In genomic region chr18:62538881-62539280, GRCh38 we compare ENCODE assay signal across 21 cellular contexts. TPM values are rescaled to one million over a fixed set of nuclear protein-coding genes. Genes with fewer than 3 reads are reported as not detected.
DNase-seq lines count a peak whose midpoint lies in the region; ATAC-seq, FAIRE-seq and TF ChIP-seq lines count a peak whose summit lies in the region.
"Had no signal": no experiment of that assay in that cellular context is flagged by ENCODE, and none has a peak within 500 bp of the region (broad histone marks: within the 10 kb centered on the region; RNA-seq: fewer than 3 reads in every experiment).

No MANE protein-coding gene starts in this region.

- no peak overlapping the region for H2AFZ ChIP-seq in HepG2 (ENCODE audit: low read length)
- H2AFZ ChIP-seq: GM23248 had no signal

- no peak for TF ChIP-seq RAD21 in A549 (conservative IDR thresholded peaks at IDR 0.05 in 1 of 2, IDR thresholded peaks at IDR 0.05 in 1 of 2)
- no peak for TF ChIP-seq RAD21 in HepG2 (CRISPR knock-in tag; IDR thresholded peaks at IDR 0.05)

- ATAC-seq in A549 (no peak), HepG2 (peak; percentile 22)
- ATAC-seq: GM12878 had no signal

- CTCF ChIA-PET in A549 (lab: Yijun Ruan, JAX) (no interaction called here), HepG2 (lab: Yijun Ruan, JAX; ENCODE audit: low intra/inter-chr PET ratio, low total read pairs) (no interaction called here)

- no TSS peak for BruUV-seq in HepG2 (replicated peaks; lab: Mats Ljungman, UMichigan)

- H3K9ac ChIP-seq in HepG2 (ENCODE audit: insufficient read depth, low read depth, low read length) = no peak overlapping the region
- H3K9ac ChIP-seq: BLaER1 treated with 17β-estradiol and CSF1 and Interleukin-3, amounts not matched to agents 10 nM and 100 nM; GM23248 had no signal

- H3K4me3 ChIP-seq in A549 (no peak overlapping the region), HepG2 (replicated peaks in 1 of 3; ENCODE audit: insufficient read depth in 1 of 3, low read depth in 2 of 3, low read length in 3 of 3) (peak overlapping the region in 1 of 3 experiments; percentile 2; a peak in 1 of 6 replicates)
- H3K4me3 ChIP-seq: BLaER1 treated with 17β-estradiol and CSF1 and Interleukin-3, amounts not matched to agents 10 nM and 100 nM; GM12878; GM23248 had no signal

- H3K79me2 ChIP-seq in HepG2 (ENCODE audit: insufficient read depth, low read length) = peaks cover 92% of the 10 kb centered on the region

- in situ Hi-C loops in HepG2 (cut with HindIII; ENCODE audit: extremely low pct_ligation_motif_present, low pct_unique_long_range_greater_than_20kb) = no loop called here

- TF ChIP-seq EP300 in A549 (IDR thresholded peaks at IDR 0.05) = no peak
- no peak for TF ChIP-seq EP300 in HepG2 (IDR thresholded peaks at IDR 0.05; ENCODE audit: low read depth in 2 of 2, low read length in 2 of 2)
- no peak for TF ChIP-seq EP300 in HepG2 (CRISPR knock-in tag; IDR thresholded peaks at IDR 0.05; ENCODE audit: borderline replicate concordance)

- POLR2A ChIA-PET in A549 (lab: Yijun Ruan, JAX) = no interaction called here
- POLR2A ChIA-PET in HepG2 (lab: Yijun Ruan, JAX) = interaction anchor here (0.9 to 2.5 kb wide), 3 partner anchors 10 to 118 kb away, joined by 4 to 13 read pairs (median 4); no protein-coding TSS in a partner anchor

- FAIRE-seq in A549 (lab: Jason Lieb, UNC) (no peak), D721Med (lab: Jason Lieb, UNC) (peak; percentile 97), HepG2 (lab: Jason Lieb, UNC) (no peak)
- FAIRE-seq: G401.6, GM12878, H1 had no signal

- WGBS in A549 (ENCODE audit: missing lambda C conversion rate) = 77% methylated on average over 3 of the region's 3 CpGs
- 72% methylated on average over 3 of the region's 3 CpGs for WGBS in HepG2 (ENCODE audit: low lambda C conversion rate)

- peaks cover 18 to 58% of the 10 kb centered on the region in 2 experiments for H3K36me3 ChIP-seq in HepG2 (replicated peaks in 1 of 2; ENCODE audit: control insufficient read depth in 1 of 2, insufficient read depth in 2 of 2, low read length in 2 of 2)
- H3K36me3 ChIP-seq: BE2C had no signal

- H3K4me1 ChIP-seq in A549 (peaks cover 25% of the 10 kb centered on the region; the same call in 2 of the 3 replicates), HepG2 (ENCODE audit: insufficient read depth, low read length) (peaks cover 63% of the 10 kb centered on the region)
- H3K4me1 ChIP-seq: BE2C had no signal

- intact Hi-C loops in HepG2 (cut with micrococcal nuclease; ENCODE audit: unreplicated experiment) = no loop called here

- H4K20me1 ChIP-seq in HepG2 (ENCODE audit: insufficient read depth, low read length) = peaks cover 19% of the 10 kb centered on the region; the same call in 1 of the 2 replicates

- TF ChIP-seq CTCF in A549 (IDR thresholded peaks at IDR 0.05) (no peak), D721Med (IDR thresholded peaks at IDR 0.05; ENCODE audit: insufficient read depth, missing control alignments) (no peak), HepG2 (CRISPR knock-in tag; IDR thresholded peaks at IDR 0.05) (no peak)

- H3K4me2 ChIP-seq in A549 (peak overlapping the region; percentile 14; the same call in 1 of the 3 replicates), HepG2 (ENCODE audit: low read depth, low read length) (peak overlapping the region; percentile 33; the same call in 1 of the 2 replicates)
- H3K4me2 ChIP-seq: BLaER1 treated with 17β-estradiol and CSF1 and Interleukin-3, amounts not matched to agents 10 nM and 100 nM had no signal

- no peaks in the 10 kb centered on the region for H3K9me3 ChIP-seq in A549
- H3K9me3 ChIP-seq in HepG2 (ENCODE audit: low read length) = no peaks in the 10 kb centered on the region
- H3K9me3 ChIP-seq: BE2C; BLaER1 treated with 17β-estradiol and CSF1 and Interleukin-3, amounts not matched to agents 10 nM and 100 nM had no signal

- H3K27me3 ChIP-seq in HepG2 (ENCODE audit: control insufficient read depth in 1 of 2, insufficient read depth in 2 of 2, low read length in 2 of 2) = no peaks in the 10 kb centered on the region
- H3K27me3 ChIP-seq: BE2C; BLaER1 treated with 17β-estradiol and CSF1 and Interleukin-3, amounts not matched to agents 10 nM and 100 nM had no signal

- TF ChIP-seq POLR2A in A549 (IDR thresholded peaks at IDR 0.05; ENCODE audit: low read length) (no peak), HepG2 (IDR thresholded peaks at IDR 0.05; ENCODE audit: insufficient read depth in 1 of 2, low read depth in 2 of 2, low read length in 2 of 2) (no peak)

- peak overlapping the region in 1 of 2 experiments; percentile 19; a peak in 1 of 6 replicates for H3K27ac ChIP-seq in A549
- H3K27ac ChIP-seq in HepG2 (ENCODE audit: extremely low read length, insufficient read depth, low read length) = peak overlapping the region; percentile 46
- H3K27ac ChIP-seq: BLaER1 treated with 17β-estradiol and CSF1 and Interleukin-3, amounts not matched to agents 10 nM and 100 nM; GM23248 had no signal

- no peak for DNase-seq in A549 (ENCODE audit: low read depth in 1 of 2, low spot score in 1 of 2)
- DNase-seq in D721Med (ENCODE audit: insufficient read length, low spot score) = no peak
- DNase-seq in HepG2 (ENCODE audit: low spot score) = no peak
- no peak for DNase-seq in NOMO-1 (lab: John Stamatoyannopoulos, UW; ENCODE audit: unreplicated experiment in 2 of 2)
- no peak for DNase-seq in COLO668 (lab: John Stamatoyannopoulos, UW; ENCODE audit: unreplicated experiment)
- DNase-seq in GM03348 (ENCODE audit: low spot score) = no peak
- DNase-seq: AML-193; BE2C; Calu3; CD4-positive, alpha-beta T cell; CD8-positive, alpha-beta memory T cell; COR-L47; DMS153; DND-41; GM23248; H7; HCEC 1CT had no signal

TF ChIP-seq in A549, 52 proteins besides CTCF, POLR2A, EP300 and RAD21 (continues in another document):
- no peak for TF ChIP-seq MAZ (IDR thresholded peaks at IDR 0.05; ENCODE audit: borderline replicate concordance, low read depth, low read length)
- TF ChIP-seq HDAC2 (IDR thresholded peaks at IDR 0.05) = no peak
- TF ChIP-seq, protein P1, sequence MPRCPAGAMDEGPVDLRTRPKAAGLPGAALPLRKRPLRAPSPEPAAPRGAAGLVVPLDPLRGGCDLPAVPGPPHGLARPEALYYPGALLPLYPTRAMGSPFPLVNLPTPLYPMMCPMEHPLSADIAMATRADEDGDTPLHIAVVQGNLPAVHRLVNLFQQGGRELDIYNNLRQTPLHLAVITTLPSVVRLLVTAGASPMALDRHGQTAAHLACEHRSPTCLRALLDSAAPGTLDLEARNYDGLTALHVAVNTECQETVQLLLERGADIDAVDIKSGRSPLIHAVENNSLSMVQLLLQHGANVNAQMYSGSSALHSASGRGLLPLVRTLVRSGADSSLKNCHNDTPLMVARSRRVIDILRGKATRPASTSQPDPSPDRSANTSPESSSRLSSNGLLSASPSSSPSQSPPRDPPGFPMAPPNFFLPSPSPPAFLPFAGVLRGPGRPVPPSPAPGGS (IDR thresholded peaks at IDR 0.05) = no peak
- no peak for TF ChIP-seq CBX8 (IDR thresholded peaks at IDR 0.05)
- no peak for TF ChIP-seq POLR2AphosphoS2 (conservative IDR thresholded peaks at IDR 0.05; ENCODE audit: low read length)
- TF ChIP-seq PHF8 (IDR thresholded peaks at IDR 0.05; ENCODE audit: borderline replicate concordance, low read depth) = no peak

RNA-seq across cellular contexts. Expression of gene ZCCHC2, which starts 16.1 kb away (rescaled TPM):
- polyA plus RNA-seq in A549 (2011; rRNA removed) (12.5 and 15.5 TPM in 2 replicates), A549 (2017; fragmentation: RNase III; extraction: RNeasy Plus Mini Kit Qiagen cat#74134 plus additional on column Dnase treatment) (7.5 to 8.4 TPM (median 7.6 TPM) in 3 replicates), HepG2 (2011; rRNA removed) (52.2 and 62.5 TPM in 2 replicates)
- 7.6 and 9.2 TPM in 2 replicates for polyA plus RNA-seq in A549 (2012; cell fraction: cytosol; rRNA removed)
- polyA plus RNA-seq in A549 (2012; cell fraction: nucleus; rRNA removed) = 11.4 and 15.1 TPM in 2 replicates
- polyA minus RNA-seq in A549 (2011; rRNA and poly(A)+ RNA removed) = 27.3 and 32.6 TPM in 2 replicates
- total RNA-seq in HepG2 (2016; rRNA removed; fragmentation: Illumina TruSeq; extraction: Trizol) = 76.1 and 76.5 TPM in 2 replicates
- total RNA-seq in HepG2 (2016; cell fraction: cytosol; rRNA removed; fragmentation: Illumina TruSeq; extraction: Trizol; ENCODE audit: low read depth) = 177 and 189 TPM in 2 replicates
- total RNA-seq in HepG2 (2016; cell fraction: insoluble cytoplasmic fraction; rRNA removed; fragmentation: Illumina TruSeq; extraction: Trizol) = 71.7 and 74.4 TPM in 2 replicates
- total RNA-seq in HepG2 (2016; cell fraction: membrane; rRNA removed; fragmentation: Illumina TruSeq; extraction: Trizol) = 60.3 and 72.3 TPM in 2 replicates
- total RNA-seq in HepG2 (2016; cell fraction: nucleus; rRNA removed; fragmentation: Illumina TruSeq; extraction: Trizol) = 106 and 120 TPM in 2 replicates
- 39.3 and 44.4 TPM in 2 replicates for polyA plus RNA-seq in HepG2 (2011; cell fraction: cytosol; rRNA removed)
- polyA plus RNA-seq in HepG2 (2011; cell fraction: nucleus; rRNA removed) = 79.8 and 99.4 TPM in 2 replicates
- 25.6 and 27.8 TPM in 2 replicates for polyA plus RNA-seq in HepG2 (2012)
- polyA plus RNA-seq in HepG2 (2016; cell fraction: cytosol; fragmentation: Illumina TruSeq; extraction: Trizol; ENCODE audit: low read depth) = 4.7 and 5.0 TPM in 2 replicates
- polyA plus RNA-seq in HepG2 (2016; cell fraction: insoluble cytoplasmic fraction; fragmentation: Illumina TruSeq; extraction: Trizol; ENCODE audit: low read depth) = 53.3 and 60.9 TPM in 2 replicates
- polyA plus RNA-seq in HepG2 (2016; cell fraction: membrane; fragmentation: Illumina TruSeq; extraction: Trizol; ENCODE audit: low read depth) = 13.0 and 14.6 TPM in 2 replicates
- polyA plus RNA-seq in HepG2 (2016; cell fraction: nucleus; fragmentation: Illumina TruSeq; extraction: Trizol; ENCODE audit: insufficient read depth, low read depth) = 129 and 143 TPM in 2 replicates
- 58.0 and 138 TPM in 2 replicates for polyA minus RNA-seq in HepG2 (2011; rRNA and poly(A)+ RNA removed; ENCODE audit: low replicate concordance)
- polyA minus RNA-seq in HepG2 (2011; cell fraction: cytosol; rRNA and poly(A)+ RNA removed) = 42.1 and 44.2 TPM in 2 replicates
- polyA minus RNA-seq in HepG2 (2011; cell fraction: nucleus; rRNA and poly(A)+ RNA removed) = 164 and 187 TPM in 2 replicates
